Comparison of ENCODE assay signal across 29 cellular contexts in genomic region chr10:63382066-63382465, GRCh38.
"Had no signal": no experiment of that assay in that cellular context is flagged by ENCODE, and none has a peak within 500 bp of the region (broad histone marks: within the 10 kb centered on the region; RNA-seq: fewer than 3 reads in every experiment).

No MANE protein-coding gene starts in this region.

- H3K27me3 ChIP-seq: left lung, neural progenitor cell, neutrophil, ovary, right atrium auricular region, stomach, testis, thyroid gland, transverse colon, upper lobe of left lung, vagina had no signal

- H3K9ac ChIP-seq: neural progenitor cell had no signal

- H3K27ac ChIP-seq: left lung, lower lobe of right lung, neural progenitor cell, neutrophil, ovary, right atrium auricular region, skin epidermis, stomach, testis, thyroid gland, transverse colon, upper lobe of left lung, vagina had no signal

- H3K4me3 ChIP-seq: left lung, lower lobe of right lung, neural progenitor cell, ovary, right atrium auricular region, skin epidermis, stomach, testis, thyroid gland, transverse colon, upper lobe of left lung, vagina had no signal

- H3K4me1 ChIP-seq: lower lobe of right lung, neural progenitor cell had no signal

- H3K4me2 ChIP-seq: neural progenitor cell had no signal

- H2AFZ ChIP-seq: neural progenitor cell had no signal

- FAIRE-seq: islet of Langerhans, kidney had no signal

- H3K36me3 ChIP-seq: neural progenitor cell, neutrophil, ovary, right atrium auricular region, thyroid gland, transverse colon, upper lobe of left lung, vagina had no signal

- H3K9me3 ChIP-seq: left lung, lower lobe of right lung, neutrophil, ovary, right atrium auricular region, stomach, testis, thyroid gland, transverse colon, upper lobe of left lung, vagina had no signal

- ATAC-seq: left colon; left lung; lower lobe of right lung; naive thymus-derived CD8-positive, alpha-beta T cell; sciatic nerve; stimulated activated naive B cell treated with anti-CD40 and anti-IgM and Interleukin-4, amounts not matched to agents 10 μg/mL and 1 μg/mL and 100 μg/mL, for 72 hours; stimulated activated naive CD8-positive, alpha-beta T cell treated with anti-CD3 and anti-CD28 coated beads, Interleukin-15, Interleukin-2, amounts not matched to agents 100 U/mL and 50 U/mL, for 24 hours had no signal

- DNase-seq: hypothalamus; immature natural killer cell; kidney; left colon; left lung; lower lobe of right lung; mammary epithelial cell; mesenchymal stem cell; naive thymus-derived CD8-positive, alpha-beta T cell; occipital lobe; ovary; stimulated activated CD4-positive, alpha-beta T cell treated with anti-CD3 and anti-CD28 coated beads, Interleukin-12 subunit alpha, Interleukin-12 subunit beta, amount 100 ng/mL, for 4 hours; stimulated activated CD4-positive, alpha-beta T cell treated with anti-CD3 and anti-CD28 coated beads, Interleukin-15, amount 100 ng/mL, for 24 hours; stimulated activated CD4-positive, alpha-beta T cell treated with anti-CD3 and anti-CD28 coated beads, Interleukin-2, amount 100 ng/mL, for 24 hours; stimulated activated CD4-positive, alpha-beta T cell treated with anti-CD3 and anti-CD28 coated beads, Interleukin-4, amount 100 ng/mL, for 1 hour; stimulated activated naive B cell treated with anti-CD40 and anti-IgM and Interleukin-4, amounts not matched to agents 10 μg/mL and 1 μg/mL and 100 μg/mL, for 72 hours; stimulated activated naive CD8-positive, alpha-beta T cell treated with anti-CD3 and anti-CD28 coated beads, Interleukin-15, Interleukin-2, amounts not matched to agents 100 U/mL and 50 U/mL, for 24 hours; stomach; testis; thyroid gland; transverse colon; upper lobe of left lung had no signal
